Comparison of ENCODE assay signal across 1 cellular context in genomic region chr2:183359867-183360266, GRCh38.
TF ChIP-seq lines count a peak whose summit lies in the region.

No MANE protein-coding gene starts in this region.

TF ChIP-seq in H1, 55 proteins besides CTCF, POLR2A, EP300 and RAD21 (continued from another document):
- TF ChIP-seq, protein P1, sequence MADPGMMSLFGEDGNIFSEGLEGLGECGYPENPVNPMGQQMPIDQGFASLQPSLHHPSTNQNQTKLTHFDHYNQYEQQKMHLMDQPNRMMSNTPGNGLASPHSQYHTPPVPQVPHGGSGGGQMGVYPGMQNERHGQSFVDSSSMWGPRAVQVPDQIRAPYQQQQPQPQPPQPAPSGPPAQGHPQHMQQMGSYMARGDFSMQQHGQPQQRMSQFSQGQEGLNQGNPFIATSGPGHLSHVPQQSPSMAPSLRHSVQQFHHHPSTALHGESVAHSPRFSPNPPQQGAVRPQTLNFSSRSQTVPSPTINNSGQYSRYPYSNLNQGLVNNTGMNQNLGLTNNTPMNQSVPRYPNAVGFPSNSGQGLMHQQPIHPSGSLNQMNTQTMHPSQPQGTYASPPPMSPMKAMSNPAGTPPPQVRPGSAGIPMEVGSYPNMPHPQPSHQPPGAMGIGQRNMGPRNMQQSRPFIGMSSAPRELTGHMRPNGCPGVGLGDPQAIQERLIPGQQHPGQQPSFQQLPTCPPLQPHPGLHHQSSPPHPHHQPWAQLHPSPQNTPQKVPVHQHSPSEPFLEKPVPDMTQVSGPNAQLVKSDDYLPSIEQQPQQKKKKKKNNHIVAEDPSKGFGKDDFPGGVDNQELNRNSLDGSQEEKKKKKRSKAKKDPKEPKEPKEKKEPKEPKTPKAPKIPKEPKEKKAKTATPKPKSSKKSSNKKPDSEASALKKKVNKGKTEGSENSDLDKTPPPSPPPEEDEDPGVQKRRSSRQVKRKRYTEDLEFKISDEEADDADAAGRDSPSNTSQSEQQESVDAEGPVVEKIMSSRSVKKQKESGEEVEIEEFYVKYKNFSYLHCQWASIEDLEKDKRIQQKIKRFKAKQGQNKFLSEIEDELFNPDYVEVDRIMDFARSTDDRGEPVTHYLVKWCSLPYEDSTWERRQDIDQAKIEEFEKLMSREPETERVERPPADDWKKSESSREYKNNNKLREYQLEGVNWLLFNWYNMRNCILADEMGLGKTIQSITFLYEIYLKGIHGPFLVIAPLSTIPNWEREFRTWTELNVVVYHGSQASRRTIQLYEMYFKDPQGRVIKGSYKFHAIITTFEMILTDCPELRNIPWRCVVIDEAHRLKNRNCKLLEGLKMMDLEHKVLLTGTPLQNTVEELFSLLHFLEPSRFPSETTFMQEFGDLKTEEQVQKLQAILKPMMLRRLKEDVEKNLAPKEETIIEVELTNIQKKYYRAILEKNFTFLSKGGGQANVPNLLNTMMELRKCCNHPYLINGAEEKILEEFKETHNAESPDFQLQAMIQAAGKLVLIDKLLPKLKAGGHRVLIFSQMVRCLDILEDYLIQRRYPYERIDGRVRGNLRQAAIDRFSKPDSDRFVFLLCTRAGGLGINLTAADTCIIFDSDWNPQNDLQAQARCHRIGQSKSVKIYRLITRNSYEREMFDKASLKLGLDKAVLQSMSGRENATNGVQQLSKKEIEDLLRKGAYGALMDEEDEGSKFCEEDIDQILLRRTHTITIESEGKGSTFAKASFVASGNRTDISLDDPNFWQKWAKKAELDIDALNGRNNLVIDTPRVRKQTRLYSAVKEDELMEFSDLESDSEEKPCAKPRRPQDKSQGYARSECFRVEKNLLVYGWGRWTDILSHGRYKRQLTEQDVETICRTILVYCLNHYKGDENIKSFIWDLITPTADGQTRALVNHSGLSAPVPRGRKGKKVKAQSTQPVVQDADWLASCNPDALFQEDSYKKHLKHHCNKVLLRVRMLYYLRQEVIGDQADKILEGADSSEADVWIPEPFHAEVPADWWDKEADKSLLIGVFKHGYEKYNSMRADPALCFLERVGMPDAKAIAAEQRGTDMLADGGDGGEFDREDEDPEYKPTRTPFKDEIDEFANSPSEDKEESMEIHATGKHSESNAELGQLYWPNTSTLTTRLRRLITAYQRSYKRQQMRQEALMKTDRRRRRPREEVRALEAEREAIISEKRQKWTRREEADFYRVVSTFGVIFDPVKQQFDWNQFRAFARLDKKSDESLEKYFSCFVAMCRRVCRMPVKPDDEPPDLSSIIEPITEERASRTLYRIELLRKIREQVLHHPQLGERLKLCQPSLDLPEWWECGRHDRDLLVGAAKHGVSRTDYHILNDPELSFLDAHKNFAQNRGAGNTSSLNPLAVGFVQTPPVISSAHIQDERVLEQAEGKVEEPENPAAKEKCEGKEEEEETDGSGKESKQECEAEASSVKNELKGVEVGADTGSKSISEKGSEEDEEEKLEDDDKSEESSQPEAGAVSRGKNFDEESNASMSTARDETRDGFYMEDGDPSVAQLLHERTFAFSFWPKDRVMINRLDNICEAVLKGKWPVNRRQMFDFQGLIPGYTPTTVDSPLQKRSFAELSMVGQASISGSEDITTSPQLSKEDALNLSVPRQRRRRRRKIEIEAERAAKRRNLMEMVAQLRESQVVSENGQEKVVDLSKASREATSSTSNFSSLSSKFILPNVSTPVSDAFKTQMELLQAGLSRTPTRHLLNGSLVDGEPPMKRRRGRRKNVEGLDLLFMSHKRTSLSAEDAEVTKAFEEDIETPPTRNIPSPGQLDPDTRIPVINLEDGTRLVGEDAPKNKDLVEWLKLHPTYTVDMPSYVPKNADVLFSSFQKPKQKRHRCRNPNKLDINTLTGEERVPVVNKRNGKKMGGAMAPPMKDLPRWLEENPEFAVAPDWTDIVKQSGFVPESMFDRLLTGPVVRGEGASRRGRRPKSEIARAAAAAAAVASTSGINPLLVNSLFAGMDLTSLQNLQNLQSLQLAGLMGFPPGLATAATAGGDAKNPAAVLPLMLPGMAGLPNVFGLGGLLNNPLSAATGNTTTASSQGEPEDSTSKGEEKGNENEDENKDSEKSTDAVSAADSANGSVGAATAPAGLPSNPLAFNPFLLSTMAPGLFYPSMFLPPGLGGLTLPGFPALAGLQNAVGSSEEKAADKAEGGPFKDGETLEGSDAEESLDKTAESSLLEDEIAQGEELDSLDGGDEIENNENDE (IDR thresholded peaks at IDR 0.05; ENCODE audit: insufficient replicate concordance, low read length) = no peak
